ENCODE assay signal across 14 cellular contexts in genomic region chr3:100825574-100825973, GRCh38.
"Had no signal": no experiment of that assay in that cellular context is flagged by ENCODE, and none has a peak within 500 bp of the region (broad histone marks: within the 10 kb centered on the region; RNA-seq: fewer than 3 reads in every experiment).

No MANE protein-coding gene starts in this region.

- H2AFZ ChIP-seq: parathyroid adenoma had no signal

- H3K27me3 ChIP-seq: right atrium auricular region, stomach had no signal

- H3K27ac ChIP-seq: parathyroid adenoma, right atrium auricular region, stomach, thoracic aorta had no signal

- FAIRE-seq: astrocyte, small intestine had no signal

- H3K79me2 ChIP-seq: parathyroid adenoma had no signal

- H3K9ac ChIP-seq: parathyroid adenoma had no signal

- H3K4me1 ChIP-seq: parathyroid adenoma, right atrium auricular region, stomach had no signal

- ATAC-seq: activated naive CD8-positive, alpha-beta T cell treated with anti-CD3 and anti-CD28 coated beads, Interleukin-2, amount 50 U/mL, for 24 hours; naive thymus-derived CD4-positive, alpha-beta T cell had no signal

- DNase-seq: activated CD4-positive, alpha-beta T cell treated with anti-CD3 and anti-CD28 coated beads, Interleukin-2, amount 10 ng/mL, durations not matched to agents 7 days and 5 days; activated CD4-positive, CD25-positive, alpha-beta regulatory T cell; activated CD8-positive, alpha-beta memory T cell treated with anti-CD3 and anti-CD28 coated beads for 24 hours; activated naive CD4-positive, alpha-beta T cell treated with Interleukin-2 at 50 U/mL for 16 hours; activated naive CD8-positive, alpha-beta T cell treated with anti-CD3 and anti-CD28 coated beads, Interleukin-2, amount 50 U/mL, for 24 hours; central memory CD4-positive, alpha-beta T cell; naive thymus-derived CD4-positive, alpha-beta T cell; small intestine; stomach had no signal

- H3K4me3 ChIP-seq: lung, right atrium auricular region, stomach, thoracic aorta had no signal

- H3K9me3 ChIP-seq: right atrium auricular region, stomach, thoracic aorta had no signal

- H3K36me3 ChIP-seq: right atrium auricular region, thoracic aorta had no signal
